9 cellular contexts compared by ENCODE assay signal in the genomic region with DNA sequence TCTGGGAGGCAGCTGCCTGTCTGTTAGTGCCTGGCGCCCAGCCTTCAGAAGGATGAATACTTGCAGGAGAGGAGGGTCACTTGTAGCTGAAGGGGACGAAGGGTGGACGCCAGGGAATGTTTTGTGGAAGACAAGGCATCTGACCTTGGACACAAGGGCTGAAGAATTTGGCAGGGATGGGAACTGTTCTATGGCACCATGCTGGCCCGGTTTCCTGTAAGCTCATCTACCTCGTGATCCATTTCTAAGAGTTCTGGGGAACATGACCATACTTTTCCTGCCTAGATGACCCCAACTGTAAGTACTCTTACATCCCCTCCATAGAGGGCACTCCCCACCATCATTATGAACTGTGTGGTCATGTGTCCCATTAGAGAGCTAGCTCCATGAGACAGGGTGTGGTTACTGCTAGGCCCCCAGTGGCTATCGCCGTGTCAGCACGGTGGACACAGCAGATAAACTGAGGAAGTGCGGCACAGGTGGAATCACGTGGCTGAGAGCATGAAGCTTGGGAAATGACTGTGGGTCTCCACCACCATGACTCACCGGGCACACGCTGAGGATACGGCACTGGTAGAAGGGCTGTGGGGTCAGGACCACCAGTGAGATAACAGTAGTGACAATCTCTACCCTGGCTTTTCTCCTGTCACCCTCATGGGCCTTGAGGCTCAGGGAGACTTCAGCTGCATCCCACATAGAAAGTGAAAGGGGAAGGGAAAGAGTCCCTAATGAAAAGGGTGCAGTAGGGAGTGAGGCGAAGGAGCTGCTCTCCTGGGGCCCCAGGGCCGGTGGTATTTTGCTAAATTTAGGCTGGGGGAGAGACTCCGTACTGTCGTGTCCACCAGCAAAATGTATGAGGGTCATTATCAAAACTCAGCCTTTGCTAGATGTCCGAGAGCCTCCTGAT.
DNase-seq lines count a peak whose midpoint lies in the region; ATAC-seq and TF ChIP-seq lines count a peak whose summit lies in the region.
"Had no signal": no experiment of that assay in that cellular context is flagged by ENCODE, and none has a peak within 500 bp of the region (broad histone marks: within the 10 kb centered on the region; RNA-seq: fewer than 3 reads in every experiment).

No MANE protein-coding gene starts in this region.

- H3K4me2 ChIP-seq in IMR-90 (ENCODE audit: low read depth, low read length) = no peak overlapping the region

- dilution Hi-C loops in IMR-90 (cut with HindIII; ENCODE audit: low sequenced_read_pairs, unreplicated experiment) = no loop called here

- no peak overlapping the region for H3K27ac Mint-ChIP-seq in HFFc6

- in situ Hi-C loops in G401 (cut with HindIII; ENCODE audit: low sequenced_read_pairs) = no loop called here
- in situ Hi-C loops in IMR-90 (cut with MboI; ENCODE audit: low sequenced_read_pairs) = no loop called here

- TF ChIP-seq POLR2A in IMR-90 (IDR thresholded peaks at IDR 0.05; ENCODE audit: low read depth, low read length) (no peak), right lobe of liver (IDR thresholded peaks at IDR 0.05) (no peak)

- H3K27me3 ChIP-seq in IMR-90 (ENCODE audit: control insufficient read depth, insufficient read depth, low read length) (no peaks in the 10 kb centered on the region), right lobe of liver (no peaks in the 10 kb centered on the region)
- H3K27me3 ChIP-seq: pancreas had no signal

- H3K4me1 Mint-ChIP-seq in HFFc6 (ENCODE audit: low read depth) = no peaks in the 10 kb centered on the region; the same call in 1 of the 2 replicates

- H3K36me3 ChIP-seq in IMR-90 (ENCODE audit: control insufficient read depth, insufficient read depth, low read length) = peaks cover 38% of the 10 kb centered on the region
- peaks cover 0 to 7% (median 0%) of the 10 kb centered on the region in 4 donors for H3K36me3 ChIP-seq in right lobe of liver

- H4K20me1 ChIP-seq in IMR-90 (ENCODE audit: insufficient read depth, low read length) = no peaks in the 10 kb centered on the region; the same call in 1 of the 2 replicates

- H4K8ac ChIP-seq in IMR-90 (ENCODE audit: low read depth in 2 of 2, low read length in 2 of 2) = no peak overlapping the region

- no peak overlapping the region for H2BK15ac ChIP-seq in IMR-90 (ENCODE audit: low read depth, low read length)

- CTCF ChIA-PET in IMR-90 (lab: Yijun Ruan, JAX) = no interaction called here

- POLR2A ChIA-PET in IMR-90 (lab: Charles Lee; ENCODE audit: unreplicated experiment) = no interaction called here

- no peak overlapping the region for H3K18ac ChIP-seq in IMR-90 (ENCODE audit: low read depth, low read length)

- H2BK20ac ChIP-seq in IMR-90 (ENCODE audit: low read depth, low read length) = no peak overlapping the region

- no peak overlapping the region for H3K9ac ChIP-seq in IMR-90 (ENCODE audit: low read depth, low read length)

- H2BK120ac ChIP-seq in IMR-90 (ENCODE audit: low read depth, low read length) = no peak overlapping the region

- WGBS in IMR-90 (ENCODE audit: extremely low coverage in 2 of 2, insufficient read length in 1 of 2), 2 experiments = 96% methylated on average over 7 of the region's 18 CpGs; no CpG with 5 or more reads in 1 of the 2 experiments
- WGBS in right lobe of liver (ENCODE audit: insufficient coverage, low coverage, low lambda C conversion rate, missing lambda C conversion rate) = 73% methylated on average over 10 of the region's 18 CpGs

- no peak overlapping the region for H2AK5ac ChIP-seq in IMR-90 (ENCODE audit: low read depth, low read length)

- BruUV-seq in IMR-90 (replicated peaks; lab: Mats Ljungman, UMichigan) = no TSS peak

- peak overlapping the region; percentile 38 for H2AFZ ChIP-seq in IMR-90 (replicated peaks; ENCODE audit: low read length, poor library complexity)

- no peak overlapping the region for H3K56ac ChIP-seq in IMR-90 (ENCODE audit: extremely low read depth, insufficient read depth, low read length)

- H3K4me1 ChIP-seq in IMR-90 (ENCODE audit: control insufficient read depth, insufficient read depth, low read length) (peaks cover 2% of the 10 kb centered on the region; the same call in 1 of the 2 replicates), right lobe of liver (peaks cover 0 to 6% (median 0%) of the 10 kb centered on the region in 4 donors)
- H3K4me1 ChIP-seq: pancreas had no signal

- H3K79me1 ChIP-seq in IMR-90 (ENCODE audit: low read depth in 1 of 2, low read length in 2 of 2) = peaks cover 11 to 12% of the 10 kb centered on the region in 2 experiments; a peak in 3 of 4 replicates

- H3K4me3 ChIP-seq in IMR-90 (ENCODE audit: insufficient read depth, low read depth, low read length) = no peak overlapping the region
- H3K4me3 ChIP-seq in right lobe of liver = no peak overlapping the region
- H3K4me3 ChIP-seq: pancreas had no signal

- no peak overlapping the region for H4K91ac ChIP-seq in IMR-90 (ENCODE audit: insufficient read depth, low read depth, low read length)

- DNase-seq in G401 (ENCODE audit: low spot score) (peak; percentile 48), IMR-90 (no peak), right lobe of liver (no peak), HFFc6 (no peak), NCI-H446 treated with DMSO at 0.1 percent for 48 hours (lab: John Stamatoyannopoulos, UW) (no peak), HT-29 (ENCODE audit: low spot score) (no peak)
- no peak for DNase-seq in stimulated activated CD4-positive, alpha-beta T cell treated with anti-CD3 and anti-CD28 coated beads, Interleukin-15, amount 100 ng/mL, for 24 hours
- DNase-seq: pancreas had no signal

- H3K9me1 ChIP-seq in IMR-90 (ENCODE audit: insufficient read depth, low read length) = 0 out of 2 replicates have a peak, but pooled peaks cover 13% of the 10 kb centered on the region

- H2AK9ac ChIP-seq in IMR-90 (replicated peaks; ENCODE audit: low read depth, low read length, poor library complexity) = no peak overlapping the region

- no peak overlapping the region for H3K4me3 Mint-ChIP-seq in HFFc6

- TF ChIP-seq CTCF in IMR-90 (conservative IDR thresholded peaks at IDR 0.05; ENCODE audit: low read depth, low read length) (no peak), right lobe of liver (IDR thresholded peaks at IDR 0.05) (no peak), HFFc6 (IDR thresholded peaks at IDR 0.05) (no peak)

- no peak for TF ChIP-seq RAD21 in IMR-90 (IDR thresholded peaks at IDR 0.05; ENCODE audit: low read length)

- ATAC-seq in GM21381 (IDR thresholded peaks at IDR 0.05; ENCODE audit: unreplicated experiment) = peak; percentile 26
- no peak for ATAC-seq in IMR-90 (ENCODE audit: low read depth)
- ATAC-seq in right lobe of liver = peak in 3 of 4 donors; percentile 25 to 34 (median 27)

- H3K9me3 ChIP-seq in IMR-90 (ENCODE audit: control insufficient read depth, insufficient read depth, low read length) (no peaks in the 10 kb centered on the region), right lobe of liver (no peaks in the 10 kb centered on the region)
- H3K9me3 ChIP-seq: pancreas had no signal

- H3K4ac ChIP-seq in IMR-90 (ENCODE audit: low read depth, low read length) = no peak overlapping the region

- intact Hi-C loops in IMR-90 (cut with micrococcal nuclease) (no loop called here), right lobe of liver (cut with DNase I) (no loop called here)

- no peak overlapping the region for H3K14ac ChIP-seq in IMR-90 (replicated peaks; ENCODE audit: low read depth, low read length)

- peaks cover 5% of the 10 kb centered on the region; the same call in 1 of the 2 replicates for H3K36me3 Mint-ChIP-seq in HFFc6 (ENCODE audit: low read depth)

- H3K23ac ChIP-seq in IMR-90 (ENCODE audit: low read depth, low read length) = no peak overlapping the region

- H3K27ac ChIP-seq in IMR-90 (ENCODE audit: insufficient read depth, low read length) (no peak overlapping the region), right lobe of liver (peak overlapping the region; percentile 10 to 52 (median 24))
- H3K27ac ChIP-seq: pancreas had no signal

- H4K5ac ChIP-seq in IMR-90 (ENCODE audit: low read depth, low read length) = no peak overlapping the region

- no peak overlapping the region for H2BK5ac ChIP-seq in IMR-90 (ENCODE audit: low read depth, low read length, poor library complexity, severe bottlenecking)

- no peaks in the 10 kb centered on the region for H3K9me3 Mint-ChIP-seq in HFFc6

- no peaks in the 10 kb centered on the region for H3K27me3 Mint-ChIP-seq in HFFc6 (ENCODE audit: insufficient read depth)

TF ChIP-seq in IMR-90, 13 proteins besides CTCF, POLR2A, EP300 and RAD21:
- TF ChIP-seq, protein P1, sequence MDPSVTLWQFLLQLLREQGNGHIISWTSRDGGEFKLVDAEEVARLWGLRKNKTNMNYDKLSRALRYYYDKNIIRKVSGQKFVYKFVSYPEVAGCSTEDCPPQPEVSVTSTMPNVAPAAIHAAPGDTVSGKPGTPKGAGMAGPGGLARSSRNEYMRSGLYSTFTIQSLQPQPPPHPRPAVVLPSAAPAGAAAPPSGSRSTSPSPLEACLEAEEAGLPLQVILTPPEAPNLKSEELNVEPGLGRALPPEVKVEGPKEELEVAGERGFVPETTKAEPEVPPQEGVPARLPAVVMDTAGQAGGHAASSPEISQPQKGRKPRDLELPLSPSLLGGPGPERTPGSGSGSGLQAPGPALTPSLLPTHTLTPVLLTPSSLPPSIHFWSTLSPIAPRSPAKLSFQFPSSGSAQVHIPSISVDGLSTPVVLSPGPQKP (IDR thresholded peaks at IDR 0.05; ENCODE audit: borderline replicate concordance, low read depth, low read length) = no peak
